ENCODE assay signal across 8 cellular contexts in genomic region chrX:15143050-15143824, GRCh38.
DNase-seq lines count a peak whose midpoint lies in the region; ATAC-seq and TF ChIP-seq lines count a peak whose summit lies in the region.

No MANE protein-coding gene starts in this region.

- no peak overlapping the region for H3K9ac ChIP-seq in colonic mucosa (ENCODE audit: low read depth in 2 of 2, low read length in 2 of 2)

- H3K4me3 Mint-ChIP-seq in stimulated activated naive B cell treated with anti-CD40 and anti-IgM and Interleukin-4, amounts not matched to agents 10 μg/mL and 1 μg/mL and 100 μg/mL, for 72 hours: no peak overlapping the region

- H3K9me3 Mint-ChIP-seq in stimulated activated naive B cell treated with anti-CD40 and anti-IgM and Interleukin-4, amounts not matched to agents 10 μg/mL and 1 μg/mL and 100 μg/mL, for 72 hours: no peaks in the 10 kb centered on the region

- ATAC-seq in GM21825 (IDR thresholded peaks at IDR 0.05; ENCODE audit: unreplicated experiment): peak; percentile 65
- peak; percentile 65 to 75 for ATAC-seq in stimulated activated naive B cell treated with anti-CD40 and anti-IgM and Interleukin-4, amounts not matched to agents 10 μg/mL and 1 μg/mL and 100 μg/mL, for 72 hours (replicated peaks)

- intact Hi-C loops in colonic mucosa (cut with DNase I): loop anchor here (5.0 to 10.0 kb wide), 3 partner anchors 1046 to 1638 kb away; no protein-coding TSS in a partner anchor

- H3K4me3 ChIP-seq in colonic mucosa: no peak overlapping the region

- H3K4me1 ChIP-seq in colonic mucosa: no peaks in the 10 kb centered on the region

- no peak overlapping the region for H3K27ac ChIP-seq in colonic mucosa

- peaks cover 0 to 1% of the 10 kb centered on the region in 2 donors for H3K4me1 Mint-ChIP-seq in stimulated activated naive B cell treated with anti-CD40 and anti-IgM and Interleukin-4, amounts not matched to agents 10 μg/mL and 1 μg/mL and 100 μg/mL, for 72 hours

- no peak overlapping the region for H3K27ac Mint-ChIP-seq in stimulated activated naive B cell treated with anti-CD40 and anti-IgM and Interleukin-4, amounts not matched to agents 10 μg/mL and 1 μg/mL and 100 μg/mL, for 72 hours

- no peaks in the 10 kb centered on the region for H3K27me3 ChIP-seq in colonic mucosa

- peak; percentile 43 for DNase-seq in ELF-1 (ENCODE audit: low read depth, low spot score)
- DNase-seq in NCI-H1694 (lab: John Stamatoyannopoulos, UW): peak; percentile 13
- peak; percentile 26 for DNase-seq in activated CD4-positive, alpha-beta T cell treated with anti-CD3 and anti-CD28 coated beads for 1 hour
- DNase-seq in colonic mucosa: peak; percentile 71
- peak; percentile 38 for DNase-seq in medulla oblongata (ENCODE audit: extremely low spot score)
- DNase-seq in stimulated activated naive B cell treated with anti-CD40 and anti-IgM and Interleukin-4, amounts not matched to agents 10 μg/mL and 1 μg/mL and 100 μg/mL, for 72 hours: no peak
- no peak for DNase-seq in T1000 (lab: John Stamatoyannopoulos, UW)

- H3K36me3 Mint-ChIP-seq in stimulated activated naive B cell treated with anti-CD40 and anti-IgM and Interleukin-4, amounts not matched to agents 10 μg/mL and 1 μg/mL and 100 μg/mL, for 72 hours: no peaks in the 10 kb centered on the region

- peak; percentile 46 for TF ChIP-seq CTCF in colonic mucosa (IDR thresholded peaks at IDR 0.05)

- no peaks in the 10 kb centered on the region for H3K36me3 ChIP-seq in colonic mucosa

- peaks cover 0 to 6% of the 10 kb centered on the region in 2 donors for H3K27me3 Mint-ChIP-seq in stimulated activated naive B cell treated with anti-CD40 and anti-IgM and Interleukin-4, amounts not matched to agents 10 μg/mL and 1 μg/mL and 100 μg/mL, for 72 hours

- no peaks in the 10 kb centered on the region for H3K9me3 ChIP-seq in colonic mucosa

Comparison
In these comparisons a context has a peak if more than half of its experiments do, and no peak if none do; other contexts are left out.
1. DNase-seq: peak in ELF-1 (single experiment), NCI-H1694 (single experiment), activated CD4-positive, alpha-beta T cell treated with anti-CD3 and anti-CD28 coated beads for 1 hour (single experiment), colonic mucosa (single experiment) and medulla oblongata (single experiment); none in stimulated activated naive B cell treated with anti-CD40 and anti-IgM and Interleukin-4, amounts not matched to agents 10 μg/mL and 1 μg/mL and 100 μg/mL, for 72 hours (single experiment) and T1000 (single experiment).